8 cellular contexts compared by ENCODE assay signal in the genomic region with DNA sequence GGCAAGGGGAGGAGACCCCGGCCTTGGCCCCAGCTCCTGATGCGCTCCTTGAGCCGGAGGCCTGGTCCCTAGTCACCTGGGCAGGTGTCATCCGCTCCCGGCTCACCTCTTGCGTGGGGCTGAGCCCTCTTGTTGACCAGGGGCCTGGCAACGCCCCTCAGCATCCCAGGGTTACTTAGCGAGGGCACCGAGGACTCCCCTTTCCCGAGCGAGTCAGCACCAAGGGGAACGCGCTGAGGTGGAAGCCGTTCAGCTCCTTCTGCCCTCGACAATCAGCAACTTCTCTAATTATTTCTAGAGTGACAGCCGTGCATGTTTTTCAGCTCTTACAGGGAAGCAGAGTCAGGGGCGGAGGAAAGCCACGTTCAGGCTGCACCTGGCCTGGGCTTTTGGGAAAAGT. TPM values are rescaled to one million over a fixed set of nuclear protein-coding genes. Genes with fewer than 3 reads are reported as not detected.
DNase-seq lines count a peak whose midpoint lies in the region; ATAC-seq, FAIRE-seq and TF ChIP-seq lines count a peak whose summit lies in the region.

No MANE protein-coding gene starts in this region.

- no peak for DNase-seq in AG09309 (ENCODE audit: low read depth)
- no peak for DNase-seq in HFFc6
- DNase-seq in breast epithelium (ENCODE audit: low spot score in 2 of 2) = no peak
- DNase-seq in GM19239 (ENCODE audit: insufficient read length, low spot score) = no peak
- DNase-seq in inferior parietal cortex (ENCODE audit: extremely low spot score) = no peak

- H3K4me1 Mint-ChIP-seq in HFFc6 (ENCODE audit: low read depth) = peaks cover 25% of the 10 kb centered on the region

- H3K4me1 ChIP-seq in breast epithelium = peaks cover 3 to 4% of the 10 kb centered on the region in 2 donors
- H3K4me1 ChIP-seq in mucosa of stomach (ENCODE audit: control insufficient read depth, insufficient read depth, low read length) = peaks cover 19% of the 10 kb centered on the region

- no peak overlapping the region for H3K27ac Mint-ChIP-seq in HFFc6

- H3K9me3 ChIP-seq in breast epithelium (no peaks in the 10 kb centered on the region), mucosa of stomach (ENCODE audit: control insufficient read depth, low read length) (no peaks in the 10 kb centered on the region)

- no peaks in the 10 kb centered on the region for H3K9me3 Mint-ChIP-seq in HFFc6

- TF ChIP-seq POLR2A in breast epithelium (IDR thresholded peaks at IDR 0.05) = no peak

- H3K27me3 ChIP-seq in breast epithelium = no peaks in the 10 kb centered on the region
- H3K27me3 ChIP-seq in mucosa of stomach (ENCODE audit: control insufficient read depth, insufficient read depth, low read length) = peaks cover 16% of the 10 kb centered on the region

- peak overlapping the region; percentile 49 for H3K4me3 ChIP-seq in AG09309 (ENCODE audit: control insufficient read depth, low read depth, low read length)
- peak overlapping the region; percentile 62 to 92 (median 68) for H3K4me3 ChIP-seq in breast epithelium
- peak overlapping the region; percentile 25 for H3K4me3 ChIP-seq in mucosa of stomach (ENCODE audit: low read length)

- H3K36me3 ChIP-seq in breast epithelium (no peaks in the 10 kb centered on the region), mucosa of stomach (ENCODE audit: control insufficient read depth, insufficient read depth, low read length) (no peaks in the 10 kb centered on the region)

- peak overlapping the region; percentile 75 for H3K4me3 Mint-ChIP-seq in HFFc6

- intact Hi-C loops in breast epithelium (cut with DNase I; ENCODE audit: low total_unique reads) = loop anchor here (10.0 kb wide), 1 partner anchor 334 kb away; no protein-coding TSS in a partner anchor

- no peak for ATAC-seq in HG02610 (IDR thresholded peaks at IDR 0.05; ENCODE audit: unreplicated experiment)
- ATAC-seq in GM21515 (IDR thresholded peaks at IDR 0.05; ENCODE audit: unreplicated experiment) = no peak

- H3K27ac ChIP-seq in breast epithelium = peak overlapping the region; percentile 29 to 38

- H3K9ac ChIP-seq in mucosa of stomach (ENCODE audit: low read length) = peak overlapping the region; percentile 29

- H3K27me3 Mint-ChIP-seq in HFFc6 (ENCODE audit: insufficient read depth) = no peaks in the 10 kb centered on the region; the same call in 1 of the 2 replicates

- no peak for FAIRE-seq in GM19239 (lab: Jason Lieb, UNC)

- no peaks in the 10 kb centered on the region for H3K36me3 Mint-ChIP-seq in HFFc6 (ENCODE audit: low read depth)

- no peak for TF ChIP-seq CTCF in AG09309 (IDR thresholded peaks at IDR 0.05; ENCODE audit: control insufficient read depth, insufficient read depth, low read depth, low read length, missing control alignments)
- TF ChIP-seq CTCF in HFFc6 (IDR thresholded peaks at IDR 0.05) = no peak
- no peak for TF ChIP-seq CTCF in breast epithelium (IDR thresholded peaks at IDR 0.05)

RNA-seq across cellular contexts. Expression of a gene that starts 0.5 kb away (rescaled TPM):
- total RNA-seq in HFFc6 (2021; fragmentation: NEBNext Ultra II Directional; extraction: Animal tissue kit (Norgen Biotek cat#: 25700)) = 1 to 10 TPM; 1.3 to 2.0 (median 1.6) TPM
- 1 to 10 TPM in 2 of 3 donors, under 1 TPM in 1; 0.73 to 3.6 (median 1.9) TPM for total RNA-seq in breast epithelium
